In genomic region chr4:138107023-138107422, GRCh38 we compare ENCODE assay signal across 18 cellular contexts.
DNase-seq lines count a peak whose midpoint lies in the region; ATAC-seq and TF ChIP-seq lines count a peak whose summit lies in the region.
"Had no signal": no experiment of that assay in that cellular context is flagged by ENCODE, and none has a peak within 500 bp of the region (broad histone marks: within the 10 kb centered on the region; RNA-seq: fewer than 3 reads in every experiment).

No MANE protein-coding gene starts in this region.

- H3K27me3 Mint-ChIP-seq in glutamatergic neuron (ENCODE audit: unreplicated experiment): peaks cover 7% of the 10 kb centered on the region
- H3K27me3 Mint-ChIP-seq: CD4-positive, alpha-beta memory T cell had no signal

- peaks cover 23% of the 10 kb centered on the region for H3K4me1 Mint-ChIP-seq in glutamatergic neuron (ENCODE audit: low read depth, unreplicated experiment)
- H3K4me1 Mint-ChIP-seq: CD4-positive, alpha-beta memory T cell had no signal

- peak overlapping the region; percentile 61 for H3K4me3 Mint-ChIP-seq in glutamatergic neuron (ENCODE audit: unreplicated experiment)
- H3K4me3 Mint-ChIP-seq: CD4-positive, alpha-beta memory T cell had no signal

- peaks cover 5% of the 10 kb centered on the region for H3K36me3 Mint-ChIP-seq in glutamatergic neuron (ENCODE audit: unreplicated experiment)
- H3K36me3 Mint-ChIP-seq: CD4-positive, alpha-beta memory T cell had no signal

- H3K4me3 ChIP-seq in mucosa of descending colon: no peak overlapping the region

- DNase-seq in NCI-H526 treated with DMSO at 0.1 percent for 48 hours (lab: John Stamatoyannopoulos, UW): peak; percentile 42
- DNase-seq in cerebellar cortex (ENCODE audit: low spot score): peak; percentile 31
- no peak for DNase-seq in glutamatergic neuron
- DNase-seq in mucosa of descending colon: peak in 1 of 3 donors; percentile 28
- no peak for DNase-seq in T-helper 1 cell
- no peak for DNase-seq in sciatic nerve (ENCODE audit: low spot score)
- DNase-seq in epidermal melanocyte (ENCODE audit: insufficient read length, low spot score): no peak
- no peak for DNase-seq in NCI-H146 (lab: John Stamatoyannopoulos, UW)
- DNase-seq: C1 segment of cervical spinal cord; Calu3; CD4-positive, alpha-beta memory T cell; COR-L47; DMS53; DMS79 treated with DMSO at 0.1 percent for 48 hours; GF-D8; GOT3; H7; HCEC 1CT had no signal

- H3K9me3 Mint-ChIP-seq in glutamatergic neuron (ENCODE audit: unreplicated experiment): peaks cover 9% of the 10 kb centered on the region

- intact Hi-C loops in mucosa of descending colon (cut with DNase I, micrococcal nuclease): no loop called here
- intact Hi-C loops in sciatic nerve (cut with DNase I): no loop called here

- H3K27ac Mint-ChIP-seq in glutamatergic neuron (ENCODE audit: unreplicated experiment): peak overlapping the region; percentile 56
- H3K27ac Mint-ChIP-seq: CD4-positive, alpha-beta memory T cell had no signal

- H3K9me3 ChIP-seq in mucosa of descending colon: peaks cover 5% of the 10 kb centered on the region

- TF ChIP-seq CTCF in glutamatergic neuron (IDR thresholded peaks at IDR 0.05; ENCODE audit: partially characterized antibody, unreplicated experiment) (no peak), mucosa of descending colon (IDR thresholded peaks at IDR 0.05) (no peak)

- peaks cover 4% of the 10 kb centered on the region for H3K4me1 ChIP-seq in mucosa of descending colon (ENCODE audit: low read depth)

- ATAC-seq in mucosa of descending colon (peak; percentile 90), sciatic nerve (no peak)

- no peaks in the 10 kb centered on the region for H3K36me3 ChIP-seq in mucosa of descending colon (ENCODE audit: low read depth)

Comparison
In these comparisons a context has a peak if more than half of its experiments do, and no peak if none do; other contexts are left out.
1. DNase-seq: peak in NCI-H526 treated with DMSO at 0.1 percent for 48 hours (single experiment) and cerebellar cortex (single experiment); none in glutamatergic neuron (single experiment), T-helper 1 cell (0 of 5), sciatic nerve (single experiment), epidermal melanocyte (single experiment) and NCI-H146 (single experiment).